In the genomic region with DNA sequence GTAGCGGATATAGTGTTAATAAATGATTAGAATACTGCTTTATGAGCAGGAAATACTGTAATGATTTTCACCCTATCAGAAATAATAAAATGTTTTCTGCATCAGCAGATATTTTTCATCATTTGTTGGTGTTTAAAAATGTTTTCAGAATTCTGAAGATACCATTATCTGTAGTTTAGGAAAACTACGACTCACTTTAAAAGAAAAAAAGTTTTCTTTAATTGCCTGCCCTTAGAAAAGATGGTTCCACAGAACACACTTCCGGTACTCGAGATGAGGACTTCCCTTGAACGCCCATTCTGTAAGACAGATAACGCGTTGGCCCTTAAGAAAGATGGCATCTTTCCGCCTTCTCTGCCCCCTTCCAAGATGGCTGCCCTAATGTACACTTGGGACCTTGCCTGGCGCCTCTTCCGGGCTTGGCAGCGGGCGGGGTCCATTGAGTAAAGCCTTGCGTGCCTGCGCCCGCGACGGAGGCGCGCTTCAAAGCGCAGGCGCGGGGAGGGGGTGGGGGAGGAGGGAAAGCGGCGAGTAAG, we compare ENCODE assay signal across 8 cellular contexts. TPM values are rescaled to one million over a fixed set of nuclear protein-coding genes. Genes with fewer than 3 reads are reported as not detected.
DNase-seq lines count a peak whose midpoint lies in the region; TF ChIP-seq lines count a peak whose summit lies in the region.

A gene with protein sequence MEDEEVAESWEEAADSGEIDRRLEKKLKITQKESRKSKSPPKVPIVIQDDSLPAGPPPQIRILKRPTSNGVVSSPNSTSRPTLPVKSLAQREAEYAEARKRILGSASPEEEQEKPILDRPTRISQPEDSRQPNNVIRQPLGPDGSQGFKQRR (plus strand): TSS at position 521 of the 536 bp plus-strand sequence. CDS start 16 bp downstream, outside the sequence.

- H3K4me3 ChIP-seq in esophagus squamous epithelium (peak within 1 kb of the TSS; percentile 64 to 97 (median 90)), muscle layer of duodenum (ENCODE audit: low read depth in 1 of 2, low read length in 2 of 2) (peak within 1 kb of the TSS; percentile 77 to 85)

- peaks cover 7% of the 10 kb centered on the region for H3K36me3 Mint-ChIP-seq in activated T-helper 1 cell treated with anti-CD3 and anti-CD28 coated beads, Interleukin-12 subunit alpha, Interleukin-12 subunit beta, Interleukin-2, Interleukin-4 antibody, amounts not matched to agents 30 ng/mL and 10 ng/mL and 1 ng/mL, durations not matched to agents 14 hours and 24 hours and 36 hours (ENCODE audit: low read depth)

- H3K9me3 Mint-ChIP-seq in activated T-helper 1 cell treated with anti-CD3 and anti-CD28 coated beads, Interleukin-12 subunit alpha, Interleukin-12 subunit beta, Interleukin-2, Interleukin-4 antibody, amounts not matched to agents 30 ng/mL and 10 ng/mL and 1 ng/mL, durations not matched to agents 14 hours and 24 hours and 36 hours: no peaks in the 10 kb centered on the region

- H3K27me3 ChIP-seq in esophagus squamous epithelium (no peaks in the 10 kb centered on the region), muscle layer of duodenum (ENCODE audit: low read depth, low read length) (no peaks in the 10 kb centered on the region)

- intact Hi-C loops in activated T-helper 1 cell treated with anti-CD3 and anti-CD28 coated beads, Interleukin-12 subunit alpha, Interleukin-12 subunit beta, Interleukin-2, Interleukin-4 antibody, amounts not matched to agents 30 ng/mL and 10 ng/mL and 1 ng/mL, durations not matched to agents 14 hours and 24 hours and 36 hours (cut with micrococcal nuclease): loop anchor here (1.0 to 5.0 kb wide), 13 partner anchors 14 to 842 kb away; a partner anchor contains a TSS
- intact Hi-C loops in esophagus squamous epithelium (cut with DNase I): loop anchor here (10.0 kb wide), 2 partner anchors 172 to 292 kb away; a partner anchor contains a TSS

- H3K4me1 Mint-ChIP-seq in activated T-helper 1 cell treated with anti-CD3 and anti-CD28 coated beads, Interleukin-12 subunit alpha, Interleukin-12 subunit beta, Interleukin-2, Interleukin-4 antibody, amounts not matched to agents 30 ng/mL and 10 ng/mL and 1 ng/mL, durations not matched to agents 14 hours and 24 hours and 36 hours (ENCODE audit: low read depth): peaks cover 38% of the 10 kb centered on the region

- no peaks in the 10 kb centered on the region for H3K9me3 ChIP-seq in esophagus squamous epithelium
- no peaks in the 10 kb centered on the region for H3K9me3 ChIP-seq in muscle layer of duodenum (ENCODE audit: control insufficient read depth in 1 of 2, low read length in 2 of 2)

- peaks cover 3% of the 10 kb centered on the region for H3K27me3 Mint-ChIP-seq in activated T-helper 1 cell treated with anti-CD3 and anti-CD28 coated beads, Interleukin-12 subunit alpha, Interleukin-12 subunit beta, Interleukin-2, Interleukin-4 antibody, amounts not matched to agents 30 ng/mL and 10 ng/mL and 1 ng/mL, durations not matched to agents 14 hours and 24 hours and 36 hours (ENCODE audit: insufficient read depth)

- TF ChIP-seq POLR2A in esophagus squamous epithelium (IDR thresholded peaks at IDR 0.05): peak in 1 of 4 donors; percentile 72

- DNase-seq in DMS53 (lab: John Stamatoyannopoulos, UW) (peak; percentile 100), GOT3 (lab: John Stamatoyannopoulos, UW) (peak; percentile 95), LHCN-M2 (ENCODE audit: low read depth) (peak; percentile 99), RPMI7951 (ENCODE audit: low read depth) (peak; percentile 99), esophagus squamous epithelium (lab: John Stamatoyannopoulos, UW) (peak; percentile 95)
- peak; percentile 94 for DNase-seq in activated T-helper 1 cell treated with anti-CD3 and anti-CD28 coated beads, Interleukin-12 subunit alpha, Interleukin-12 subunit beta, Interleukin-2, Interleukin-4 antibody, amounts not matched to agents 30 ng/mL and 10 ng/mL and 1 ng/mL, durations not matched to agents 14 hours and 24 hours and 36 hours (ENCODE audit: low spot score)
- DNase-seq in stimulated activated CD8-positive, alpha-beta memory T cell treated with anti-CD3 and anti-CD28 coated beads, Interleukin-7, amount 100 ng/mL, for 4 hours (ENCODE audit: low read depth in 2 of 2): peak; percentile 95

- H3K4me1 ChIP-seq in esophagus squamous epithelium (peaks cover 15 to 75% (median 51%) of the 10 kb centered on the region in 3 donors), muscle layer of duodenum (ENCODE audit: control insufficient read depth in 1 of 2, insufficient read depth in 2 of 2, low read length in 2 of 2) (peaks cover 7 to 13% of the 10 kb centered on the region in 2 donors)

- H3K4me3 Mint-ChIP-seq in activated T-helper 1 cell treated with anti-CD3 and anti-CD28 coated beads, Interleukin-12 subunit alpha, Interleukin-12 subunit beta, Interleukin-2, Interleukin-4 antibody, amounts not matched to agents 30 ng/mL and 10 ng/mL and 1 ng/mL, durations not matched to agents 14 hours and 24 hours and 36 hours: peak within 1 kb of the TSS; percentile 96

- H3K36me3 ChIP-seq in esophagus squamous epithelium: no peaks in the 10 kb centered on the region
- H3K36me3 ChIP-seq in muscle layer of duodenum (ENCODE audit: control insufficient read depth in 1 of 2, insufficient read depth in 2 of 2, low read length in 2 of 2): peaks cover 0 to 7% of the 10 kb centered on the region in 2 donors

- H3K27ac ChIP-seq in esophagus squamous epithelium (peak within 1 kb of the TSS; percentile 96 to 100 (median 100)), muscle layer of duodenum (ENCODE audit: low read length) (peak within 1 kb of the TSS; percentile 98)

- 4% methylated on average over 9 to 17 of the region's 24 CpGs for WGBS in esophagus squamous epithelium, 2 donors

- peak within 1 kb of the TSS; percentile 99 for H3K27ac Mint-ChIP-seq in activated T-helper 1 cell treated with anti-CD3 and anti-CD28 coated beads, Interleukin-12 subunit alpha, Interleukin-12 subunit beta, Interleukin-2, Interleukin-4 antibody, amounts not matched to agents 30 ng/mL and 10 ng/mL and 1 ng/mL, durations not matched to agents 14 hours and 24 hours and 36 hours

- peak in 1 of 6 experiments; percentile 33 for TF ChIP-seq CTCF in esophagus squamous epithelium (IDR thresholded peaks at IDR 0.05)

RNA-seq across cellular contexts. Expression of the gene that starts here (rescaled TPM):
- total RNA-seq in LHCN-M2 (2014; rRNA removed): 118 and 123 TPM in 2 replicates
- 146 TPM for polyA plus RNA-seq in LHCN-M2 (2012)
- 77.1 and 91.3 TPM in 2 replicates for total RNA-seq in RPMI7951 (2014; rRNA removed; shearing (Covaris generic))
- total RNA-seq in activated T-helper 1 cell treated with anti-CD3 and anti-CD28 coated beads, Interleukin-12 subunit alpha, Interleukin-12 subunit beta, Interleukin-2, Interleukin-4 antibody, amounts not matched to agents 30 ng/mL and 10 ng/mL and 1 ng/mL, durations not matched to agents 14 hours and 24 hours and 36 hours: 212 and 216 TPM in 2 replicates
- 10 to 100 TPM; 51.7 to 65.0 (median 58.5) TPM for total RNA-seq in esophagus squamous epithelium

Comparison
In these comparisons a context has a peak if more than half of its experiments do, and no peak if none do; other contexts are left out.
1. Peak in every context shown above with its lines: DNase-seq, H3K4me3 ChIP-seq and H3K27ac ChIP-seq.